Comparison of ENCODE assay signal across 1 cellular context in the genomic region with DNA sequence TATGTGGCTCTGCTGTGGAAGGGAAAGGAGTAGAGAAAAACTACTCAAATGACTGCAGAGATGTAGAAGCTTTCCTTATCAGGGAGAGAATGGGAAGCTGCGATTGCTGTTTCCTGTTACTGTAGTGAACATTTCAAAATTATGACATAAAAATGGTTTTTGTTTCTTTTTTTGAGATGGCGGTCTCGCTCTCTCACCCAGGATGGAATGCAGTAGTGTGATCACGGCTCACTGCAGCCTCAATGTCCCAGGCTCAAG.
TF ChIP-seq lines count a peak whose summit lies in the region.

No MANE protein-coding gene starts in this region.

TF ChIP-seq in K562, 482 proteins besides CTCF, POLR2A, EP300 and RAD21:
- TF ChIP-seq ZNF184 (CRISPR knock-in tag; IDR thresholded peaks at IDR 0.05) (no peak), ASH1L (IDR thresholded peaks at IDR 0.05; ENCODE audit: borderline replicate concordance, low read depth, partially characterized antibody) (no peak)
